ENCODE assay signal across 26 cellular contexts in the genomic region with DNA sequence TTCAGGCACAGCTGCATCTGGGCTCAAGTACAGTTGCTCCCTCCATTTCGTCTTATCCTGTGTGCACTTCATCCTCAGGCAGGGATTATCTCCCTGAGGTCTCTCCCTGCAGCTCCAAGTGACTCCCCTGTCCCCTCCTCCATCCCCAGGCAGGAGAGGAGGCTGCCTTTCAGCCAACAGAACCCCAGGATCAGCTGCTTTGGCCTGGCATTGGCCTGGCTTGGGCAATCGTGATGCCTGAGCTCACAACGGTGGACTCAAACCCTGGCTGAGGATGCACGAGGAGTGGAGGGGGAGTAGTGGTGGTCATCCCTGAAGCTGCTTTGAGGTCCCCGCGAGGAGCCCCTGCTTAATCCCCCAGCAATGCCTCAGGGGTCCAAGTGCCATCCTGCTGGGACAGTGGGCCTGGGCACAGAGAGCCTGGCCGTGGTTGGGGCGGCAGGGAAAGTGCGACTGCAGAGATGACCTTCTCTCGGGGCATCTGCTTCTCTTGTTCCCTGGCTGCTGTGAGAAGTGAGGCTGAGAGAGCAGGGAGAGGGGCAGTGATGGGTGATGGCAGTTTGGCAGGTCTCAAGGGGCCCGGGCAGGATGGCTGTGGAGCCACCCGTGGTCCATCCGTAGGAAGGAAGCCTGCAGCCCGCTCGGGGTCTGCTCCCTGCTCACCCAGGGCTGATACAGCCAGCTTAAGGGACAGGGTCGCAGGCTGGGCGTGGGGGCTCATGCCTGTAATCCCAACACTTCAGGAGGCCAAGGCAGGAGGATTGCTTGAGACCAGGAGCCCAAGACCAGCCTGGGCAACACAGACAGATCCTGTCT.
"Had no signal": no experiment of that assay in that cellular context is flagged by ENCODE, and none has a peak within 500 bp of the region (broad histone marks: within the 10 kb centered on the region; RNA-seq: fewer than 3 reads in every experiment).

No MANE protein-coding gene starts in this region.

- H3K4me3 Mint-ChIP-seq: activated CD4-positive, alpha-beta memory T cell treated with anti-CD3 and anti-CD28 coated beads, Interleukin-2, amount 10 ng/mL, durations not matched to agents 7 days and 5 days; activated CD4-positive, alpha-beta T cell treated with anti-CD3 and anti-CD28 coated beads, Interleukin-2, amount 10 ng/mL, durations not matched to agents 7 days and 5 days; activated naive CD4-positive, alpha-beta T cell treated with anti-CD3 and anti-CD28 coated beads, Interleukin-2, amount 10 ng/mL, durations not matched to agents 7 days and 5 days; activated naive CD8-positive, alpha-beta T cell treated with anti-CD3 and anti-CD28 coated beads, Interleukin-2, amount 10 ng/mL, durations not matched to agents 7 days and 5 days; activated T-cell treated with anti-CD3 and anti-CD28 coated beads, Interleukin-2, amount 50 U/mL, for 24 hours; activated T-cell treated with anti-CD3 and anti-CD28 coated beads, Interleukin-2, amount 50 U/mL, for 72 hours; WTC11 had no signal

- H3K36me3 ChIP-seq: ascending aorta, breast epithelium, cardiac muscle cell, colonic mucosa had no signal

- H3K4me1 Mint-ChIP-seq: activated CD4-positive, alpha-beta T cell treated with anti-CD3 and anti-CD28 coated beads, Interleukin-2, amount 10 ng/mL, durations not matched to agents 7 days and 5 days; activated naive CD8-positive, alpha-beta T cell treated with anti-CD3 and anti-CD28 coated beads, Interleukin-2, amount 10 ng/mL, durations not matched to agents 7 days and 5 days had no signal

- H3K36me3 Mint-ChIP-seq: activated naive CD4-positive, alpha-beta T cell treated with anti-CD3 and anti-CD28 coated beads, Interleukin-2, amount 10 ng/mL, durations not matched to agents 7 days and 5 days; activated naive CD4-positive, alpha-beta T cell treated with anti-CD3 and anti-CD28 coated beads, Interleukin-2, amount 50 U/mL, for 72 hours; activated naive CD8-positive, alpha-beta T cell treated with anti-CD3 and anti-CD28 coated beads, Interleukin-2, amount 10 ng/mL, durations not matched to agents 7 days and 5 days; brain; WTC11 had no signal

- ATAC-seq: activated naive CD4-positive, alpha-beta T cell treated with anti-CD3 and anti-CD28 coated beads, Interleukin-2, amount 50 U/mL, for 72 hours; activated T-cell treated with anti-CD3 and anti-CD28 coated beads, Interleukin-2, amount 50 U/mL, for 72 hours; WTC11 had no signal

- H3K4me1 ChIP-seq: ascending aorta, breast epithelium, colonic mucosa had no signal

- H3K9me3 ChIP-seq: ascending aorta, breast epithelium, colonic mucosa had no signal

- H3K27ac Mint-ChIP-seq: activated CD4-positive, alpha-beta memory T cell treated with anti-CD3 and anti-CD28 coated beads, Interleukin-2, amount 10 ng/mL, durations not matched to agents 7 days and 5 days; activated CD4-positive, alpha-beta T cell treated with anti-CD3 and anti-CD28 coated beads, Interleukin-2, amount 10 ng/mL, durations not matched to agents 7 days and 5 days; activated naive CD4-positive, alpha-beta T cell treated with anti-CD3 and anti-CD28 coated beads, Interleukin-2, amount 10 ng/mL, durations not matched to agents 7 days and 5 days; activated naive CD4-positive, alpha-beta T cell treated with anti-CD3 and anti-CD28 coated beads, Interleukin-2, amount 50 U/mL, for 72 hours; activated naive CD8-positive, alpha-beta T cell treated with anti-CD3 and anti-CD28 coated beads, Interleukin-2, amount 10 ng/mL, durations not matched to agents 7 days and 5 days; activated T-cell treated with anti-CD3 and anti-CD28 coated beads, Interleukin-2, amount 50 U/mL, for 24 hours; activated T-cell treated with anti-CD3 and anti-CD28 coated beads, Interleukin-2, amount 50 U/mL, for 72 hours; WTC11 had no signal

- H3K9me3 Mint-ChIP-seq: activated CD4-positive, alpha-beta memory T cell treated with anti-CD3 and anti-CD28 coated beads, Interleukin-2, amount 10 ng/mL, durations not matched to agents 7 days and 5 days; activated CD4-positive, alpha-beta T cell treated with anti-CD3 and anti-CD28 coated beads, Interleukin-2, amount 10 ng/mL, durations not matched to agents 7 days and 5 days; activated naive CD4-positive, alpha-beta T cell treated with anti-CD3 and anti-CD28 coated beads, Interleukin-2, amount 10 ng/mL, durations not matched to agents 7 days and 5 days; activated naive CD4-positive, alpha-beta T cell treated with anti-CD3 and anti-CD28 coated beads, Interleukin-2, amount 50 U/mL, for 72 hours; activated naive CD8-positive, alpha-beta T cell treated with anti-CD3 and anti-CD28 coated beads, Interleukin-2, amount 10 ng/mL, durations not matched to agents 7 days and 5 days; activated T-cell treated with anti-CD3 and anti-CD28 coated beads, Interleukin-2, amount 50 U/mL, for 24 hours; activated T-cell treated with anti-CD3 and anti-CD28 coated beads, Interleukin-2, amount 50 U/mL, for 72 hours; WTC11 had no signal

- H3K4me3 ChIP-seq: ascending aorta, breast epithelium, cardiac muscle cell, colonic mucosa had no signal

- DNase-seq: activated CD4-positive, alpha-beta memory T cell treated with anti-CD3 and anti-CD28 coated beads, Interleukin-2, amount 10 ng/mL, durations not matched to agents 7 days and 5 days; activated CD4-positive, alpha-beta T cell treated with anti-CD3 and anti-CD28 coated beads for 1 hour; activated CD4-positive, alpha-beta T cell treated with anti-CD3 and anti-CD28 coated beads for 4 hours; activated CD4-positive, alpha-beta T cell treated with anti-CD3 and anti-CD28 coated beads, Interleukin-2, amount 10 ng/mL, durations not matched to agents 7 days and 5 days; activated CD4-positive, alpha-beta T cell treated with anti-CD3 and anti-CD28 coated beads, Interleukin-2, amount 50 U/mL, for 4 hours; activated CD8-positive, alpha-beta memory T cell treated with anti-CD3 and anti-CD28 coated beads, Interleukin-2, amount 50 U/mL, for 48 hours; activated gamma-delta T cell; activated naive CD4-positive, alpha-beta T cell; activated naive CD4-positive, alpha-beta T cell treated with anti-CD3 and anti-CD28 coated beads, Interleukin-2, amount 10 ng/mL, durations not matched to agents 7 days and 5 days; activated naive CD8-positive, alpha-beta T cell treated with anti-CD3 and anti-CD28 coated beads, Interleukin-2, amount 10 ng/mL, durations not matched to agents 7 days and 5 days; activated T-cell treated with anti-CD3 and anti-CD28 coated beads for 4 hours; activated T-cell treated with anti-CD3 and anti-CD28 coated beads, Interleukin-2, amount 50 U/mL, for 24 hours; activated T-cell treated with anti-CD3 and anti-CD28 coated beads, Interleukin-2, amount 50 U/mL, for 72 hours; central memory CD4-positive, alpha-beta T cell; cerebellar nuclear complex; colonic mucosa; effector CD8-positive, alpha-beta T cell; foreskin fibroblast; T-helper 2 cell had no signal

- H3K27ac ChIP-seq: ascending aorta, breast epithelium, cardiac muscle cell, colonic mucosa, epithelial cell of prostate had no signal
